In the genomic region with DNA sequence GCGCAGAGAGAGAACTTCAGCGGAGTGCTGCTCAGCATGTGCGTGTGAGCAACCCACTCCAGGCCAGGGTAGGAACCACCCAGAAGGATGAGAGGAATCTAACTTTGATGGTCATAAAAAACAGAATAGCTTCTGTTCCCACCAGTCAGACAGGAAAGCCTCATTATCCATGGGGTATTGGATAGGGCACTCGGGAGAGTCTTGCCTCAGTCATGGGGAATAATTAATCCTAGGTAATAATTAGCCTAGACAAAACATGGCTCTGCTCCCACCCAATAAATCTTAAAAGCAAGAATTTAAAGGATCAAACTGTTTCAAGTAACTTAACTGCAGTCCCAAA, we compare ENCODE assay signal across 10 cellular contexts. TPM values are rescaled to one million over a fixed set of nuclear protein-coding genes. Genes with fewer than 3 reads are reported as not detected.
DNase-seq lines count a peak whose midpoint lies in the region; ATAC-seq, FAIRE-seq and TF ChIP-seq lines count a peak whose summit lies in the region.
"Had no signal": no experiment of that assay in that cellular context is flagged by ENCODE, and none has a peak within 500 bp of the region (broad histone marks: within the 10 kb centered on the region; RNA-seq: fewer than 3 reads in every experiment).

No MANE protein-coding gene starts in this region.

- H3K36me3 Mint-ChIP-seq in HFFc6 (ENCODE audit: low read depth): no peaks in the 10 kb centered on the region
- no peaks in the 10 kb centered on the region for H3K36me3 Mint-ChIP-seq in activated naive CD4-positive, alpha-beta T cell treated with anti-CD3 and anti-CD28 coated beads, Interleukin-2, amount 10 ng/mL, durations not matched to agents 7 days and 5 days

- POLR2A ChIA-PET in HepG2 (lab: Yijun Ruan, JAX): interaction anchor here (0.6 to 2.9 kb wide), 6 partner anchors 10 to 70 kb away, joined by 3 to 15 read pairs (median 4); a partner anchor contains a TSS

- FAIRE-seq in HepG2 (lab: Jason Lieb, UNC): no peak

- H3K27me3 Mint-ChIP-seq in HFFc6 (ENCODE audit: insufficient read depth): no peaks in the 10 kb centered on the region; the same call in none of the 2 replicates
- no peaks in the 10 kb centered on the region for H3K27me3 Mint-ChIP-seq in activated naive CD4-positive, alpha-beta T cell treated with anti-CD3 and anti-CD28 coated beads, Interleukin-2, amount 10 ng/mL, durations not matched to agents 7 days and 5 days

- H3K4me3 Mint-ChIP-seq in HFFc6: peak overlapping the region; percentile 80
- no peak overlapping the region for H3K4me3 Mint-ChIP-seq in activated naive CD4-positive, alpha-beta T cell treated with anti-CD3 and anti-CD28 coated beads, Interleukin-2, amount 10 ng/mL, durations not matched to agents 7 days and 5 days

- no peak; the same call in 2 of the 3 replicates for ATAC-seq in HepG2
- ATAC-seq in GM18505 (IDR thresholded peaks at IDR 0.05; ENCODE audit: unreplicated experiment): no peak
- ATAC-seq: SK-N-SH treated with all-trans-retinoic acid at 6 μM for 48 hours had no signal

- H3K27ac ChIP-seq in colonic mucosa (no peak overlapping the region), HepG2 (ENCODE audit: extremely low read length, insufficient read depth, low read length) (peak overlapping the region; percentile 66), skin epidermis (peak overlapping the region in 11 of 21 experiments; percentile 2 to 81 (median 40))

- CTCF ChIA-PET in HepG2 (lab: Yijun Ruan, JAX; ENCODE audit: low intra/inter-chr PET ratio, low total read pairs): no interaction called here
- CTCF ChIA-PET in activated naive CD4-positive, alpha-beta T cell treated with anti-CD3 and anti-CD28 coated beads, Interleukin-2, amount 10 ng/mL, durations not matched to agents 7 days and 5 days (lab: Charles Lee): no interaction called here

- intact Hi-C loops in colonic mucosa (cut with DNase I): no loop called here
- intact Hi-C loops in HepG2 (cut with micrococcal nuclease; ENCODE audit: unreplicated experiment): no loop called here

- peak overlapping the region; percentile 96 for H2AFZ ChIP-seq in HepG2 (ENCODE audit: low read length)

- TF ChIP-seq CTCF in HFFc6 (IDR thresholded peaks at IDR 0.05): no peak
- no peak for TF ChIP-seq CTCF in colonic mucosa (IDR thresholded peaks at IDR 0.05)
- TF ChIP-seq CTCF in HepG2 (CRISPR knock-in tag; IDR thresholded peaks at IDR 0.05): no peak
- no peak for TF ChIP-seq CTCF in BE2C (IDR thresholded peaks at IDR 0.05; ENCODE audit: low read depth, low read length)

- H3K27ac Mint-ChIP-seq in HFFc6: peak overlapping the region; percentile 65
- no peak overlapping the region for H3K27ac Mint-ChIP-seq in activated naive CD4-positive, alpha-beta T cell treated with anti-CD3 and anti-CD28 coated beads, Interleukin-2, amount 10 ng/mL, durations not matched to agents 7 days and 5 days

- H3K36me3 ChIP-seq in colonic mucosa: no peaks in the 10 kb centered on the region
- no peaks in the 10 kb centered on the region for H3K36me3 ChIP-seq in HepG2 (replicated peaks in 1 of 2; ENCODE audit: control insufficient read depth in 1 of 2, insufficient read depth in 2 of 2, low read length in 2 of 2)
- H3K36me3 ChIP-seq in BE2C: no peaks in the 10 kb centered on the region

- TSS peak; percentile 88 for BruUV-seq in HepG2 (replicated peaks; lab: Mats Ljungman, UMichigan)

- no peaks in the 10 kb centered on the region for H4K20me1 ChIP-seq in HepG2 (ENCODE audit: insufficient read depth, low read length)

- in situ Hi-C loops in HepG2 (cut with HindIII; ENCODE audit: extremely low pct_ligation_motif_present, low pct_unique_long_range_greater_than_20kb): no loop called here

- 1% methylated on average over 4 of the region's 4 CpGs for whole genome bisulfite sequencing in HepG2 (ENCODE audit: low lambda C conversion rate)

- no peak for TF ChIP-seq POLR2A in HepG2 (IDR thresholded peaks at IDR 0.05; ENCODE audit: insufficient read depth in 1 of 2, low read depth in 2 of 2, low read length in 2 of 2)
- TF ChIP-seq POLR2A in GM18505 (IDR thresholded peaks at IDR 0.05; ENCODE audit: borderline replicate concordance, extremely low read depth, insufficient read depth, insufficient read length): no peak

- no peaks in the 10 kb centered on the region for H3K9me3 Mint-ChIP-seq in HFFc6
- no peaks in the 10 kb centered on the region for H3K9me3 Mint-ChIP-seq in activated naive CD4-positive, alpha-beta T cell treated with anti-CD3 and anti-CD28 coated beads, Interleukin-2, amount 10 ng/mL, durations not matched to agents 7 days and 5 days

- H3K79me2 ChIP-seq in HepG2 (ENCODE audit: insufficient read depth, low read length): no peaks in the 10 kb centered on the region

- no peaks in the 10 kb centered on the region for H3K4me1 ChIP-seq in colonic mucosa
- H3K4me1 ChIP-seq in HepG2 (ENCODE audit: insufficient read depth, low read length): peaks cover 47% of the 10 kb centered on the region
- H3K4me1 ChIP-seq in BE2C: no peaks in the 10 kb centered on the region

- no peaks in the 10 kb centered on the region for H3K9me3 ChIP-seq in colonic mucosa
- no peaks in the 10 kb centered on the region for H3K9me3 ChIP-seq in HepG2 (ENCODE audit: low read length)
- H3K9me3 ChIP-seq in BE2C: no peaks in the 10 kb centered on the region

- peak overlapping the region; percentile 10 for H3K4me3 ChIP-seq in colonic mucosa
- peak overlapping the region; percentile 48 to 67 (median 58) for H3K4me3 ChIP-seq in HepG2 (replicated peaks in 1 of 3; ENCODE audit: insufficient read depth in 1 of 3, low read depth in 2 of 3, low read length in 3 of 3)
- peak overlapping the region; percentile 2 to 37 (median 18) for H3K4me3 ChIP-seq in skin epidermis
- no peak overlapping the region for H3K4me3 ChIP-seq in BE2C (ENCODE audit: low read depth, low read length)

- TF ChIP-seq EP300 in HepG2 (IDR thresholded peaks at IDR 0.05; ENCODE audit: low read depth in 2 of 2, low read length in 2 of 2) (no peak), HepG2 (CRISPR knock-in tag; IDR thresholded peaks at IDR 0.05; ENCODE audit: borderline replicate concordance) (no peak)

- H3K4me1 Mint-ChIP-seq in HFFc6 (ENCODE audit: low read depth): peaks cover 12% of the 10 kb centered on the region
- H3K4me1 Mint-ChIP-seq in activated naive CD4-positive, alpha-beta T cell treated with anti-CD3 and anti-CD28 coated beads, Interleukin-2, amount 10 ng/mL, durations not matched to agents 7 days and 5 days: peaks cover 17% of the 10 kb centered on the region

- TF ChIP-seq RAD21 in HepG2 (CRISPR knock-in tag; IDR thresholded peaks at IDR 0.05): no peak

- no peaks in the 10 kb centered on the region for H3K27me3 ChIP-seq in colonic mucosa
- no peaks in the 10 kb centered on the region for H3K27me3 ChIP-seq in HepG2 (ENCODE audit: control insufficient read depth in 1 of 2, insufficient read depth in 2 of 2, low read length in 2 of 2)
- H3K27me3 ChIP-seq in BE2C: no peaks in the 10 kb centered on the region

- no peak for DNase-seq in HFFc6
- DNase-seq in colonic mucosa: no peak
- no peak for DNase-seq in HepG2 (ENCODE audit: low spot score)
- DNase-seq in activated naive CD4-positive, alpha-beta T cell treated with anti-CD3 and anti-CD28 coated beads, Interleukin-2, amount 10 ng/mL, durations not matched to agents 7 days and 5 days: no peak
- no peak for DNase-seq in stimulated activated CD4-positive, alpha-beta T cell treated with anti-CD3 and anti-CD28 coated beads, Interleukin-4, amount 100 ng/mL, for 24 hours
- no peak for DNase-seq in BE2C
- DNase-seq: DMS79 had no signal

- H3K4me2 ChIP-seq in HepG2 (ENCODE audit: low read depth, low read length): peak overlapping the region; percentile 85

- H3K9ac ChIP-seq in colonic mucosa (ENCODE audit: low read depth in 2 of 2, low read length in 2 of 2) (peak overlapping the region in 1 of 2 donors; percentile 41), HepG2 (ENCODE audit: insufficient read depth, low read depth, low read length) (peak overlapping the region; percentile 63)

RNA-seq across cellular contexts. Expression of a gene that starts 35.3 kb away (rescaled TPM):
- not detected for total RNA-seq in HFFc6 (2021; fragmentation: NEBNext Ultra II Directional; extraction: Animal tissue kit (Norgen Biotek cat#: 25700))
- under 1 TPM in 1 of 2 donors, not detected in 1; 0.24 TPM for total RNA-seq in colonic mucosa
- total RNA-seq in HepG2 (2016; rRNA removed; fragmentation: Illumina TruSeq; extraction: Trizol): 1.2 and 2.5 TPM in 2 replicates
- total RNA-seq in HepG2 (2016; cell fraction: cytosol; rRNA removed; fragmentation: Illumina TruSeq; extraction: Trizol; ENCODE audit: low read depth): 0.71 and 0.79 TPM in 2 replicates
- 1.6 and 2.3 TPM in 2 replicates for total RNA-seq in HepG2 (2016; cell fraction: insoluble cytoplasmic fraction; rRNA removed; fragmentation: Illumina TruSeq; extraction: Trizol)
- 1.5 and 2.4 TPM in 2 replicates for total RNA-seq in HepG2 (2016; cell fraction: membrane; rRNA removed; fragmentation: Illumina TruSeq; extraction: Trizol)
- total RNA-seq in HepG2 (2016; cell fraction: nucleus; rRNA removed; fragmentation: Illumina TruSeq; extraction: Trizol): 0.94 and 2.2 TPM in 2 replicates
- 13.5 and 14.0 TPM in 2 replicates for polyA plus RNA-seq in HepG2 (2011; rRNA removed)
- 9.6 and 10.4 TPM in 2 replicates for polyA plus RNA-seq in HepG2 (2011; cell fraction: cytosol; rRNA removed)
- polyA plus RNA-seq in HepG2 (2011; cell fraction: nucleus; rRNA removed): 8.7 and 8.8 TPM in 2 replicates
- 2.3 and 3.2 TPM in 2 replicates for polyA plus RNA-seq in HepG2 (2012)
- 0.84 and 1.0 TPM in 2 replicates for polyA plus RNA-seq in HepG2 (2016; cell fraction: cytosol; fragmentation: Illumina TruSeq; extraction: Trizol; ENCODE audit: low read depth)
- 2.2 and 2.3 TPM in 2 replicates for polyA plus RNA-seq in HepG2 (2016; cell fraction: insoluble cytoplasmic fraction; fragmentation: Illumina TruSeq; extraction: Trizol; ENCODE audit: low read depth)
- polyA plus RNA-seq in HepG2 (2016; cell fraction: membrane; fragmentation: Illumina TruSeq; extraction: Trizol; ENCODE audit: low read depth): 1.7 and 2.9 TPM in 2 replicates
- polyA plus RNA-seq in HepG2 (2016; cell fraction: nucleus; fragmentation: Illumina TruSeq; extraction: Trizol; ENCODE audit: insufficient read depth, low read depth): 4.1 and 4.2 TPM in 2 replicates
- 9.7 TPM in 1 of 2 replicates, not detected in the other for polyA minus RNA-seq in HepG2 (2011; rRNA and poly(A)+ RNA removed; ENCODE audit: low replicate concordance)
- 2.0 and 2.6 TPM in 2 replicates for polyA minus RNA-seq in HepG2 (2011; cell fraction: cytosol; rRNA and poly(A)+ RNA removed)
- 2.6 and 4.4 TPM in 2 replicates for polyA minus RNA-seq in HepG2 (2011; cell fraction: nucleus; rRNA and poly(A)+ RNA removed)
- polyA plus RNA-seq in BE2C (2012; ENCODE audit: insufficient read depth, insufficient read length, low read depth): not detected

RNA-seq across cellular contexts. Expression of a gene that starts 36.6 kb away (rescaled TPM):
- 10 to 100 TPM; 36.3 to 44.2 (median 42.2) TPM for total RNA-seq in HFFc6 (2021; fragmentation: NEBNext Ultra II Directional; extraction: Animal tissue kit (Norgen Biotek cat#: 25700))
- 10 to 100 TPM; 23.2 to 24.8 TPM for total RNA-seq in colonic mucosa
- total RNA-seq in HepG2 (2016; rRNA removed; fragmentation: Illumina TruSeq; extraction: Trizol): 43.6 and 55.1 TPM in 2 replicates
- 14.7 and 15.5 TPM in 2 replicates for total RNA-seq in HepG2 (2016; cell fraction: cytosol; rRNA removed; fragmentation: Illumina TruSeq; extraction: Trizol; ENCODE audit: low read depth)
- 40.9 and 54.9 TPM in 2 replicates for total RNA-seq in HepG2 (2016; cell fraction: insoluble cytoplasmic fraction; rRNA removed; fragmentation: Illumina TruSeq; extraction: Trizol)
- 28.8 and 31.5 TPM in 2 replicates for total RNA-seq in HepG2 (2016; cell fraction: membrane; rRNA removed; fragmentation: Illumina TruSeq; extraction: Trizol)
- total RNA-seq in HepG2 (2016; cell fraction: nucleus; rRNA removed; fragmentation: Illumina TruSeq; extraction: Trizol): 19.6 and 22.9 TPM in 2 replicates
- 27.2 and 30.6 TPM in 2 replicates for polyA plus RNA-seq in HepG2 (2011; rRNA removed)
- polyA plus RNA-seq in HepG2 (2011; cell fraction: cytosol; rRNA removed): 23.7 and 24.0 TPM in 2 replicates
- 13.2 and 13.6 TPM in 2 replicates for polyA plus RNA-seq in HepG2 (2011; cell fraction: nucleus; rRNA removed)
- 30.5 and 31.4 TPM in 2 replicates for polyA plus RNA-seq in HepG2 (2012)
- 14.5 and 16.9 TPM in 2 replicates for polyA plus RNA-seq in HepG2 (2016; cell fraction: cytosol; fragmentation: Illumina TruSeq; extraction: Trizol; ENCODE audit: low read depth)
- 56.4 and 59.0 TPM in 2 replicates for polyA plus RNA-seq in HepG2 (2016; cell fraction: insoluble cytoplasmic fraction; fragmentation: Illumina TruSeq; extraction: Trizol; ENCODE audit: low read depth)
- polyA plus RNA-seq in HepG2 (2016; cell fraction: membrane; fragmentation: Illumina TruSeq; extraction: Trizol; ENCODE audit: low read depth): 20.2 and 21.5 TPM in 2 replicates
- 33.1 and 36.6 TPM in 2 replicates for polyA plus RNA-seq in HepG2 (2016; cell fraction: nucleus; fragmentation: Illumina TruSeq; extraction: Trizol; ENCODE audit: insufficient read depth, low read depth)
- 18.6 and 20.1 TPM in 2 replicates for polyA minus RNA-seq in HepG2 (2011; rRNA and poly(A)+ RNA removed; ENCODE audit: low replicate concordance)
- polyA minus RNA-seq in HepG2 (2011; cell fraction: cytosol; rRNA and poly(A)+ RNA removed): 18.0 and 23.7 TPM in 2 replicates
- polyA minus RNA-seq in HepG2 (2011; cell fraction: nucleus; rRNA and poly(A)+ RNA removed): 8.9 and 14.4 TPM in 2 replicates
- 7.5 TPM for polyA plus RNA-seq in BE2C (2012; ENCODE audit: insufficient read depth, insufficient read length, low read depth)

RNA-seq across cellular contexts. Expression of a gene that starts 37.2 kb away (rescaled TPM):
- total RNA-seq in HFFc6 (2021; fragmentation: NEBNext Ultra II Directional; extraction: Animal tissue kit (Norgen Biotek cat#: 25700)): 10 to 100 TPM; 20.9 to 36.9 (median 35.1) TPM
- 10 to 100 TPM; 15.1 to 17.5 TPM for total RNA-seq in colonic mucosa
- 48.0 and 52.8 TPM in 2 replicates for total RNA-seq in HepG2 (2016; rRNA removed; fragmentation: Illumina TruSeq; extraction: Trizol)
- total RNA-seq in HepG2 (2016; cell fraction: cytosol; rRNA removed; fragmentation: Illumina TruSeq; extraction: Trizol; ENCODE audit: low read depth): 24.1 and 25.2 TPM in 2 replicates
- 51.0 and 53.3 TPM in 2 replicates for total RNA-seq in HepG2 (2016; cell fraction: insoluble cytoplasmic fraction; rRNA removed; fragmentation: Illumina TruSeq; extraction: Trizol)
- total RNA-seq in HepG2 (2016; cell fraction: membrane; rRNA removed; fragmentation: Illumina TruSeq; extraction: Trizol): 25.7 and 27.9 TPM in 2 replicates
- total RNA-seq in HepG2 (2016; cell fraction: nucleus; rRNA removed; fragmentation: Illumina TruSeq; extraction: Trizol): 33.4 and 40.9 TPM in 2 replicates
- 12.7 and 19.7 TPM in 2 replicates for polyA plus RNA-seq in HepG2 (2011; rRNA removed)
- polyA plus RNA-seq in HepG2 (2011; cell fraction: cytosol; rRNA removed): 6.7 and 7.6 TPM in 2 replicates
- 9.1 and 12.2 TPM in 2 replicates for polyA plus RNA-seq in HepG2 (2011; cell fraction: nucleus; rRNA removed)
- 14.1 and 30.4 TPM in 2 replicates for polyA plus RNA-seq in HepG2 (2012)
- polyA plus RNA-seq in HepG2 (2016; cell fraction: cytosol; fragmentation: Illumina TruSeq; extraction: Trizol; ENCODE audit: low read depth): 34.6 and 42.0 TPM in 2 replicates
- 68.1 and 73.1 TPM in 2 replicates for polyA plus RNA-seq in HepG2 (2016; cell fraction: insoluble cytoplasmic fraction; fragmentation: Illumina TruSeq; extraction: Trizol; ENCODE audit: low read depth)
- 29.4 and 29.9 TPM in 2 replicates for polyA plus RNA-seq in HepG2 (2016; cell fraction: membrane; fragmentation: Illumina TruSeq; extraction: Trizol; ENCODE audit: low read depth)
- polyA plus RNA-seq in HepG2 (2016; cell fraction: nucleus; fragmentation: Illumina TruSeq; extraction: Trizol; ENCODE audit: insufficient read depth, low read depth): 50.9 and 56.0 TPM in 2 replicates
- 0.70 and 3.3 TPM in 2 replicates for polyA minus RNA-seq in HepG2 (2011; rRNA and poly(A)+ RNA removed; ENCODE audit: low replicate concordance)
- 3.1 and 3.6 TPM in 2 replicates for polyA minus RNA-seq in HepG2 (2011; cell fraction: cytosol; rRNA and poly(A)+ RNA removed)
- polyA minus RNA-seq in HepG2 (2011; cell fraction: nucleus; rRNA and poly(A)+ RNA removed): 30.0 and 36.9 TPM in 2 replicates
- polyA plus RNA-seq in BE2C (2012; ENCODE audit: insufficient read depth, insufficient read length, low read depth): 0.65 TPM
